20 cellular contexts compared by ENCODE assay signal in genomic region chr7:5320391-5320790, GRCh38. TPM values are rescaled to one million over a fixed set of nuclear protein-coding genes. Genes with fewer than 3 reads are reported as not detected.
A peak's percentile ranks its signal among the peaks of the same experiment; 100 is the strongest.
DNase-seq lines count a peak whose midpoint lies in the region; ATAC-seq, FAIRE-seq and TF ChIP-seq lines count a peak whose summit lies in the region.
"Had no signal": no experiment of that assay in that cellular context is flagged by ENCODE, and none has a peak within 500 bp of the region (broad histone marks: within the 10 kb centered on the region; RNA-seq: fewer than 3 reads in every experiment).

No MANE protein-coding gene starts in this region.

- CTCF ChIA-PET in A549 (lab: Yijun Ruan, JAX): interaction anchor here (2.4 kb wide), 1 partner anchor 46 kb away, joined by 7 read pairs; no protein-coding TSS in a partner anchor
- CTCF ChIA-PET in Panc1 (lab: Charles Lee): no interaction called here
- CTCF ChIA-PET in HepG2 (lab: Yijun Ruan, JAX; ENCODE audit: low intra/inter-chr PET ratio, low total read pairs): no interaction called here

- in situ Hi-C loops in Panc1 (cut with HindIII; ENCODE audit: low pct_unique_long_range_greater_than_20kb, low sequenced_read_pairs): no loop called here
- in situ Hi-C loops in HepG2 (cut with HindIII; ENCODE audit: extremely low pct_ligation_motif_present, low pct_unique_long_range_greater_than_20kb): no loop called here

- H2AFZ ChIP-seq in HepG2 (ENCODE audit: low read length): no peak overlapping the region
- H2AFZ ChIP-seq: GM23338 had no signal

- H3K36me3 ChIP-seq in Panc1 (ENCODE audit: control insufficient read depth, insufficient read depth, low read length): peaks cover 2% of the 10 kb centered on the region; the same call in 1 of the 2 replicates
- peaks cover 13 to 33% of the 10 kb centered on the region in 2 experiments; a peak in 3 of 5 replicates for H3K36me3 ChIP-seq in HepG2 (replicated peaks in 1 of 2; ENCODE audit: control insufficient read depth in 1 of 2, insufficient read depth in 2 of 2, low read length in 2 of 2)
- peaks cover 88% of the 10 kb centered on the region for H3K36me3 ChIP-seq in upper lobe of right lung

- BruUV-seq in Panc1 (replicated peaks; lab: Mats Ljungman, UMichigan): no TSS peak
- no TSS peak for BruUV-seq in HepG2 (replicated peaks; lab: Mats Ljungman, UMichigan)

- no peaks in the 10 kb centered on the region for H3K27me3 Mint-ChIP-seq in effector memory CD8-positive, alpha-beta T cell
- H3K27me3 Mint-ChIP-seq: CD4-positive, alpha-beta T cell; IgD-negative memory B cell had no signal

- H3K27me3 ChIP-seq in Panc1 (ENCODE audit: control insufficient read depth, insufficient read depth, low read length) (no peaks in the 10 kb centered on the region), HepG2 (ENCODE audit: control insufficient read depth in 1 of 2, insufficient read depth in 2 of 2, low read length in 2 of 2) (no peaks in the 10 kb centered on the region), upper lobe of right lung (no peaks in the 10 kb centered on the region)

- POLR2A ChIA-PET in A549 (lab: Yijun Ruan, JAX) (no interaction called here), Panc1 (lab: Charles Lee) (no interaction called here), HepG2 (lab: Yijun Ruan, JAX) (no interaction called here)

- H3K4me1 Mint-ChIP-seq in effector memory CD8-positive, alpha-beta T cell (ENCODE audit: low read depth in 2 of 2): peaks cover 0 to 2% of the 10 kb centered on the region in 2 donors
- H3K4me1 Mint-ChIP-seq: GM23338 had no signal

- TF ChIP-seq POLR2A in A549 (IDR thresholded peaks at IDR 0.05; ENCODE audit: low read length): no peak
- no peak for TF ChIP-seq POLR2A in HepG2 (IDR thresholded peaks at IDR 0.05; ENCODE audit: insufficient read depth in 1 of 2, low read depth in 2 of 2, low read length in 2 of 2)

- H3K4me2 ChIP-seq in A549 (no peak overlapping the region), HepG2 (ENCODE audit: low read depth, low read length) (no peak overlapping the region)
- H3K4me2 ChIP-seq: GM23338 had no signal

- H3K4me1 ChIP-seq in A549 (no peaks in the 10 kb centered on the region), Panc1 (ENCODE audit: control insufficient read depth, insufficient read depth, low read length) (no peaks in the 10 kb centered on the region), HepG2 (ENCODE audit: insufficient read depth, low read length) (no peaks in the 10 kb centered on the region), upper lobe of right lung (no peaks in the 10 kb centered on the region)
- H3K4me1 ChIP-seq: Caco-2 had no signal

- TF ChIP-seq CTCF in A549 (IDR thresholded peaks at IDR 0.05) (no peak), Panc1 (IDR thresholded peaks at IDR 0.05) (no peak), HepG2 (CRISPR knock-in tag; IDR thresholded peaks at IDR 0.05) (no peak), upper lobe of right lung (IDR thresholded peaks at IDR 0.05) (no peak)

- no peak for ATAC-seq in A549
- ATAC-seq in Panc1: peak; percentile 9; the same call in 1 of the 2 replicates
- ATAC-seq in HepG2: peak; percentile 6; the same call in 1 of the 3 replicates
- ATAC-seq in upper lobe of right lung: peak; percentile 3
- ATAC-seq in activated naive CD4-positive, alpha-beta T cell treated with anti-CD3 and anti-CD28 coated beads, Interleukin-2, amount 50 U/mL, for 72 hours: no peak
- no peak for ATAC-seq in effector memory CD8-positive, alpha-beta T cell (replicated peaks)
- ATAC-seq: GM23338, HCT116 had no signal

- no peak overlapping the region for H3K4me3 Mint-ChIP-seq in effector memory CD8-positive, alpha-beta T cell
- H3K4me3 Mint-ChIP-seq: CD4-positive, alpha-beta T cell; GM23338; HFFc6; IgD-negative memory B cell had no signal

- FAIRE-seq in A549 (lab: Jason Lieb, UNC): no peak
- FAIRE-seq in HepG2 (lab: Jason Lieb, UNC): no peak
- FAIRE-seq: D721Med, GM12892, GM18507, H54 had no signal

- DNase-seq in A549 (ENCODE audit: low read depth in 1 of 2, low spot score in 1 of 2): no peak
- DNase-seq in Panc1 (ENCODE audit: low read depth, low spot score): no peak
- DNase-seq in HepG2 (ENCODE audit: low spot score): no peak
- no peak for DNase-seq in upper lobe of right lung
- DNase-seq in activated naive CD4-positive, alpha-beta T cell treated with anti-CD3 and anti-CD28 coated beads, Interleukin-2, amount 50 U/mL, for 72 hours (ENCODE audit: low spot score in 2 of 2): no peak
- no peak for DNase-seq in effector memory CD8-positive, alpha-beta T cell
- DNase-seq in NCI-H510A treated with DMSO at 0.1 percent for 48 hours (lab: John Stamatoyannopoulos, UW): no peak
- DNase-seq: AML-193; Caco-2; CD4-positive, alpha-beta T cell; GDM1; HFFc6 had no signal

- H3K9me3 ChIP-seq in A549 (peaks cover 13% of the 10 kb centered on the region), Panc1 (ENCODE audit: control insufficient read depth, insufficient read depth, low read depth, low read length) (no peaks in the 10 kb centered on the region; the same call in 1 of the 2 replicates), HepG2 (ENCODE audit: low read length) (peaks cover 10% of the 10 kb centered on the region; the same call in 1 of the 2 replicates), upper lobe of right lung (peaks cover 6% of the 10 kb centered on the region)

- TF ChIP-seq RAD21 in A549 (conservative IDR thresholded peaks at IDR 0.05 in 1 of 2, IDR thresholded peaks at IDR 0.05 in 1 of 2) (no peak), HepG2 (CRISPR knock-in tag; IDR thresholded peaks at IDR 0.05) (no peak)

- no peak overlapping the region for H3K27ac Mint-ChIP-seq in activated naive CD4-positive, alpha-beta T cell treated with anti-CD3 and anti-CD28 coated beads, Interleukin-2, amount 50 U/mL, for 72 hours
- H3K27ac Mint-ChIP-seq in effector memory CD8-positive, alpha-beta T cell: no peak overlapping the region
- H3K27ac Mint-ChIP-seq: CD4-positive, alpha-beta T cell; GM23338; HFFc6; IgD-negative memory B cell had no signal

- H3K4me3 ChIP-seq in A549: no peak overlapping the region
- no peak overlapping the region for H3K4me3 ChIP-seq in Panc1 (ENCODE audit: low read depth in 2 of 2, low read length in 2 of 2)
- no peak overlapping the region for H3K4me3 ChIP-seq in HepG2 (replicated peaks in 1 of 3; ENCODE audit: insufficient read depth in 1 of 3, low read depth in 2 of 3, low read length in 3 of 3)
- no peak overlapping the region for H3K4me3 ChIP-seq in upper lobe of right lung
- H3K4me3 ChIP-seq: GM23338 had no signal

- H3K79me2 ChIP-seq in HepG2 (ENCODE audit: insufficient read depth, low read length): no peaks in the 10 kb centered on the region

- H3K27ac ChIP-seq in A549 (no peak overlapping the region), Panc1 (ENCODE audit: low read length) (no peak overlapping the region), HepG2 (ENCODE audit: extremely low read length, insufficient read depth, low read length) (no peak overlapping the region), upper lobe of right lung (no peak overlapping the region)
- H3K27ac ChIP-seq: C4-2B had no signal

- H3K9ac ChIP-seq in HepG2 (ENCODE audit: insufficient read depth, low read depth, low read length): no peak overlapping the region

- intact Hi-C loops in Panc1 (cut with micrococcal nuclease; ENCODE audit: unreplicated experiment): no loop called here
- intact Hi-C loops in HepG2 (cut with micrococcal nuclease; ENCODE audit: unreplicated experiment): no loop called here
- intact Hi-C loops in upper lobe of right lung (cut with DNase I): no loop called here

- peaks cover 10 to 16% of the 10 kb centered on the region in 2 donors for H3K9me3 Mint-ChIP-seq in activated naive CD4-positive, alpha-beta T cell treated with anti-CD3 and anti-CD28 coated beads, Interleukin-2, amount 50 U/mL, for 72 hours
- peaks cover 0 to 8% of the 10 kb centered on the region in 2 donors for H3K9me3 Mint-ChIP-seq in effector memory CD8-positive, alpha-beta T cell
- H3K9me3 Mint-ChIP-seq: CD4-positive, alpha-beta T cell had no signal

- WGBS in A549 (ENCODE audit: missing lambda C conversion rate): 91% methylated on average over 5 of the region's 13 CpGs
- WGBS in HepG2 (ENCODE audit: low lambda C conversion rate): 97% methylated on average over 8 of the region's 13 CpGs

- H4K20me1 ChIP-seq in HepG2 (ENCODE audit: insufficient read depth, low read length): no peaks in the 10 kb centered on the region

- TF ChIP-seq EP300 in A549 (IDR thresholded peaks at IDR 0.05): no peak
- TF ChIP-seq EP300 in HepG2 (IDR thresholded peaks at IDR 0.05; ENCODE audit: low read depth in 2 of 2, low read length in 2 of 2): no peak
- no peak for TF ChIP-seq EP300 in HepG2 (CRISPR knock-in tag; IDR thresholded peaks at IDR 0.05; ENCODE audit: borderline replicate concordance)

- H3K36me3 Mint-ChIP-seq in activated naive CD4-positive, alpha-beta T cell treated with anti-CD3 and anti-CD28 coated beads, Interleukin-2, amount 50 U/mL, for 72 hours: peaks cover 38 to 46% of the 10 kb centered on the region in 2 donors
- peaks cover 55% of the 10 kb centered on the region for H3K36me3 Mint-ChIP-seq in effector memory CD8-positive, alpha-beta T cell (ENCODE audit: insufficient read depth)

RNA-seq across cellular contexts. Expression of gene SLC29A4, which starts 37.6 kb away (rescaled TPM):
- 11.5 and 17.4 TPM in 2 replicates for polyA plus RNA-seq in A549 (2011; rRNA removed)
- 10.8 and 21.0 TPM in 2 replicates for polyA plus RNA-seq in A549 (2012; cell fraction: cytosol; rRNA removed)
- 25.8 and 36.3 TPM in 2 replicates for polyA plus RNA-seq in A549 (2012; cell fraction: nucleus; rRNA removed)
- 10.3 to 14.8 TPM (median 12.6 TPM) in 3 replicates for polyA plus RNA-seq in A549 (2017; fragmentation: RNase III; extraction: RNeasy Plus Mini Kit Qiagen cat#74134 plus additional on column Dnase treatment)
- polyA minus RNA-seq in A549 (2011; rRNA and poly(A)+ RNA removed): 31.9 and 50.7 TPM in 2 replicates
- 38.9 TPM for total RNA-seq in Panc1 (2021; ENCODE audit: unreplicated experiment)
- 83.6 TPM for polyA plus RNA-seq in Panc1 (2012; ENCODE audit: insufficient read length)
- 21.2 and 31.7 TPM in 2 replicates for total RNA-seq in HepG2 (2016; rRNA removed; fragmentation: Illumina TruSeq; extraction: Trizol)
- 33.8 and 34.7 TPM in 2 replicates for total RNA-seq in HepG2 (2016; cell fraction: cytosol; rRNA removed; fragmentation: Illumina TruSeq; extraction: Trizol; ENCODE audit: low read depth)
- 18.9 and 30.5 TPM in 2 replicates for total RNA-seq in HepG2 (2016; cell fraction: insoluble cytoplasmic fraction; rRNA removed; fragmentation: Illumina TruSeq; extraction: Trizol)
- total RNA-seq in HepG2 (2016; cell fraction: membrane; rRNA removed; fragmentation: Illumina TruSeq; extraction: Trizol): 76.3 and 81.9 TPM in 2 replicates
- total RNA-seq in HepG2 (2016; cell fraction: nucleus; rRNA removed; fragmentation: Illumina TruSeq; extraction: Trizol): 18.2 and 22.5 TPM in 2 replicates
- polyA plus RNA-seq in HepG2 (2011; rRNA removed): 29.7 and 53.0 TPM in 2 replicates
- polyA plus RNA-seq in HepG2 (2011; cell fraction: cytosol; rRNA removed): 23.1 and 35.9 TPM in 2 replicates
- polyA plus RNA-seq in HepG2 (2011; cell fraction: nucleus; rRNA removed): 110 and 117 TPM in 2 replicates
- 21.6 and 26.5 TPM in 2 replicates for polyA plus RNA-seq in HepG2 (2012)
- polyA plus RNA-seq in HepG2 (2016; cell fraction: cytosol; fragmentation: Illumina TruSeq; extraction: Trizol; ENCODE audit: low read depth): 78.6 and 80.2 TPM in 2 replicates
- 31.0 and 42.3 TPM in 2 replicates for polyA plus RNA-seq in HepG2 (2016; cell fraction: insoluble cytoplasmic fraction; fragmentation: Illumina TruSeq; extraction: Trizol; ENCODE audit: low read depth)
- 113 and 128 TPM in 2 replicates for polyA plus RNA-seq in HepG2 (2016; cell fraction: membrane; fragmentation: Illumina TruSeq; extraction: Trizol; ENCODE audit: low read depth)
- 57.1 and 65.3 TPM in 2 replicates for polyA plus RNA-seq in HepG2 (2016; cell fraction: nucleus; fragmentation: Illumina TruSeq; extraction: Trizol; ENCODE audit: insufficient read depth, low read depth)
- polyA minus RNA-seq in HepG2 (2011; rRNA and poly(A)+ RNA removed; ENCODE audit: low replicate concordance): 1.5 and 136 TPM in 2 replicates
- 23.7 and 26.6 TPM in 2 replicates for polyA minus RNA-seq in HepG2 (2011; cell fraction: cytosol; rRNA and poly(A)+ RNA removed)
- 20.0 and 25.2 TPM in 2 replicates for polyA minus RNA-seq in HepG2 (2011; cell fraction: nucleus; rRNA and poly(A)+ RNA removed)
- 0.98 TPM for total RNA-seq in upper lobe of right lung
- total RNA-seq in activated naive CD4-positive, alpha-beta T cell treated with anti-CD3 and anti-CD28 coated beads, Interleukin-2, amount 50 U/mL, for 72 hours: 1 to 10 TPM in 1 of 2 donors, not detected in 1; 5.3 TPM
- polyA plus RNA-seq: IgD-negative memory B cell had no signal

Comparison
In these comparisons a context has a peak if more than half of its experiments do, and no peak if none do; other contexts are left out.
1. ATAC-seq: peak in Panc1 (single experiment), HepG2 (single experiment) and upper lobe of right lung (single experiment); none in A549 (0 of 2), activated naive CD4-positive, alpha-beta T cell treated with anti-CD3 and anti-CD28 coated beads, Interleukin-2, amount 50 U/mL, for 72 hours (0 of 2) and effector memory CD8-positive, alpha-beta T cell (single experiment).
2. Of the 38 proteins assayed by ChIP-seq in both HepG2 and A549: peak only in HepG2: none; only in A549: none; in both: MAFK; in neither: 37.